In genomic region chr10:82572686-82573226, GRCh38 we compare ENCODE assay signal across 27 cellular contexts.
DNase-seq lines count a peak whose midpoint lies in the region; ATAC-seq and TF ChIP-seq lines count a peak whose summit lies in the region.
"Had no signal": no experiment of that assay in that cellular context is flagged by ENCODE, and none has a peak within 500 bp of the region (broad histone marks: within the 10 kb centered on the region; RNA-seq: fewer than 3 reads in every experiment).

No MANE protein-coding gene starts in this region.

- no peak for TF ChIP-seq CTCF in OCI-LY1 (IDR thresholded peaks at IDR 0.05; ENCODE audit: low read length)

- peaks cover 89% of the 10 kb centered on the region for H3K36me3 ChIP-seq in OCI-LY1 (ENCODE audit: insufficient read depth, low read length)
- H3K36me3 ChIP-seq: lower lobe of right lung, sigmoid colon, upper lobe of right lung had no signal

- H3K9ac ChIP-seq in OCI-LY1 (ENCODE audit: low read length) = no peak overlapping the region

- no peaks in the 10 kb centered on the region for H3K27me3 Mint-ChIP-seq in activated naive CD4-positive, alpha-beta T cell treated with anti-CD3 and anti-CD28 coated beads for 36 hours (ENCODE audit: low read depth)
- H3K27me3 Mint-ChIP-seq: activated naive CD8-positive, alpha-beta T cell treated with anti-CD3 and anti-CD28 coated beads, Interleukin-2, amount 10 ng/mL, durations not matched to agents 7 days and 5 days; CD4-positive, alpha-beta T cell; natural killer cell treated with Interleukin-12 subunit alpha and Interleukin-12 subunit beta and Interleukin-15 and Interleukin-18, amount 100 ng/mL, for 72 hours had no signal

- H3K27ac ChIP-seq in OCI-LY1 (ENCODE audit: low read depth, low read length, poor library complexity, severe bottlenecking) = peak overlapping the region; percentile 41
- H3K27ac ChIP-seq: HL-60, lower lobe of right lung, sigmoid colon, upper lobe of right lung had no signal

- no peaks in the 10 kb centered on the region for H4K20me1 ChIP-seq in OCI-LY1 (ENCODE audit: insufficient read depth, low read length)

- CTCF ChIA-PET in activated naive CD4-positive, alpha-beta T cell treated with anti-CD3 and anti-CD28 coated beads for 36 hours (lab: Charles Lee) = no interaction called here

- no peaks in the 10 kb centered on the region; the same call in 1 of the 2 replicates for H3F3A ChIP-seq in OCI-LY1 (ENCODE audit: insufficient read depth, low read length)

- DNase-seq in G401 (ENCODE audit: low spot score) (peak; percentile 37), inferior parietal cortex (ENCODE audit: extremely low spot score) (peak; percentile 20), retina (peak; percentile 52), T-helper 1 cell (no peak)
- DNase-seq in activated naive CD4-positive, alpha-beta T cell treated with anti-CD3 and anti-CD28 coated beads for 36 hours = no peak
- DNase-seq: activated effector memory CD4-positive, alpha-beta T cell treated with Interleukin-2 at 50 U/mL for 16 hours; activated naive CD8-positive, alpha-beta T cell treated with anti-CD3 and anti-CD28 coated beads, Interleukin-2, amount 10 ng/mL, durations not matched to agents 7 days and 5 days; activated T-cell treated with anti-CD3 and anti-CD28 coated beads for 4 hours; CD4-positive, alpha-beta T cell; central memory CD4-positive, alpha-beta T cell; dermis blood vessel endothelial cell; Karpas-422; lower lobe of right lung; mucosa of descending colon; MV-4-11; sigmoid colon; stimulated activated CD4-positive, alpha-beta T cell treated with anti-CD3 and anti-CD28 coated beads, Interleukin-4, amount 100 ng/mL, for 24 hours; substantia nigra; T-helper 2 cell; upper lobe of right lung had no signal

- peaks cover 89% of the 10 kb centered on the region for H3K4me1 ChIP-seq in OCI-LY1 (ENCODE audit: insufficient read depth, low read length, severe bottlenecking)
- H3K4me1 ChIP-seq: lower lobe of right lung, sigmoid colon, upper lobe of right lung had no signal

- no peaks in the 10 kb centered on the region for H3K4me1 Mint-ChIP-seq in activated naive CD4-positive, alpha-beta T cell treated with anti-CD3 and anti-CD28 coated beads for 36 hours (ENCODE audit: low read depth)
- H3K4me1 Mint-ChIP-seq: activated naive CD8-positive, alpha-beta T cell treated with anti-CD3 and anti-CD28 coated beads, Interleukin-2, amount 10 ng/mL, durations not matched to agents 7 days and 5 days; stimulated activated effector memory CD8-positive, alpha-beta T cell treated with anti-CD3 and anti-CD28 coated beads, Interleukin-12 subunit alpha, Interleukin-12 subunit beta, amount 100 ng/mL, for 72 hours had no signal

- ATAC-seq in HG03045 (IDR thresholded peaks at IDR 0.05; ENCODE audit: unreplicated experiment) = no peak
- ATAC-seq: HepG2; lower lobe of right lung; mucosa of descending colon; natural killer cell treated with Interleukin-12 subunit alpha and Interleukin-12 subunit beta and Interleukin-15 and Interleukin-18, amount 100 ng/mL, for 72 hours; SK-N-SH treated with all-trans-retinoic acid at 6 μM for 48 hours; stimulated activated effector memory CD8-positive, alpha-beta T cell treated with anti-CD3 and anti-CD28 coated beads, Interleukin-12 subunit alpha, Interleukin-12 subunit beta, amount 100 ng/mL, for 72 hours; upper lobe of right lung had no signal

- H3K4me2 ChIP-seq in OCI-LY1 (ENCODE audit: low read length) = no peak overlapping the region

- H3K79me2 ChIP-seq in OCI-LY1 (ENCODE audit: insufficient read depth, low read length) = peaks cover 92% of the 10 kb centered on the region

- intact Hi-C loops in activated naive CD4-positive, alpha-beta T cell treated with anti-CD3 and anti-CD28 coated beads for 36 hours (cut with micrococcal nuclease) = no loop called here

- H3K27me3 ChIP-seq in OCI-LY1 (ENCODE audit: insufficient read depth, low read length) = no peaks in the 10 kb centered on the region
- H3K27me3 ChIP-seq: sigmoid colon, upper lobe of right lung had no signal

- H3K9me3 Mint-ChIP-seq in activated naive CD4-positive, alpha-beta T cell treated with anti-CD3 and anti-CD28 coated beads for 36 hours = peaks cover 4% of the 10 kb centered on the region
- H3K9me3 Mint-ChIP-seq: activated naive CD8-positive, alpha-beta T cell treated with anti-CD3 and anti-CD28 coated beads, Interleukin-2, amount 10 ng/mL, durations not matched to agents 7 days and 5 days had no signal

- no peaks in the 10 kb centered on the region for H3K36me3 Mint-ChIP-seq in activated naive CD4-positive, alpha-beta T cell treated with anti-CD3 and anti-CD28 coated beads for 36 hours (ENCODE audit: low read depth)
- H3K36me3 Mint-ChIP-seq: activated naive CD8-positive, alpha-beta T cell treated with anti-CD3 and anti-CD28 coated beads, Interleukin-2, amount 10 ng/mL, durations not matched to agents 7 days and 5 days; natural killer cell treated with Interleukin-12 subunit alpha and Interleukin-12 subunit beta and Interleukin-15 and Interleukin-18, amount 100 ng/mL, for 72 hours; stimulated activated effector memory CD8-positive, alpha-beta T cell treated with anti-CD3 and anti-CD28 coated beads, Interleukin-12 subunit alpha, Interleukin-12 subunit beta, amount 100 ng/mL, for 72 hours had no signal

- H3K9me2 ChIP-seq in OCI-LY1 (ENCODE audit: low read depth, low read length) = no peaks in the 10 kb centered on the region

- in situ Hi-C loops in G401 (cut with HindIII; ENCODE audit: low sequenced_read_pairs) = no loop called here

- H3K27ac Mint-ChIP-seq in activated naive CD4-positive, alpha-beta T cell treated with anti-CD3 and anti-CD28 coated beads for 36 hours = no peak overlapping the region
- H3K27ac Mint-ChIP-seq: activated naive CD8-positive, alpha-beta T cell treated with anti-CD3 and anti-CD28 coated beads, Interleukin-2, amount 10 ng/mL, durations not matched to agents 7 days and 5 days; CD4-positive, alpha-beta T cell; natural killer cell treated with Interleukin-12 subunit alpha and Interleukin-12 subunit beta and Interleukin-15 and Interleukin-18, amount 100 ng/mL, for 72 hours; stimulated activated effector memory CD8-positive, alpha-beta T cell treated with anti-CD3 and anti-CD28 coated beads, Interleukin-12 subunit alpha, Interleukin-12 subunit beta, amount 100 ng/mL, for 72 hours had no signal

- no peak overlapping the region for H3K4me3 ChIP-seq in OCI-LY1 (ENCODE audit: low read depth, low read length, poor library complexity, severe bottlenecking)
- H3K4me3 ChIP-seq: lower lobe of right lung, mucosa of descending colon, sigmoid colon, upper lobe of right lung had no signal

- no peak overlapping the region for H2AFZ ChIP-seq in OCI-LY1 (ENCODE audit: low read length)

- H3K4me3 Mint-ChIP-seq in activated naive CD4-positive, alpha-beta T cell treated with anti-CD3 and anti-CD28 coated beads for 36 hours = no peak overlapping the region
- H3K4me3 Mint-ChIP-seq: activated naive CD8-positive, alpha-beta T cell treated with anti-CD3 and anti-CD28 coated beads, Interleukin-2, amount 10 ng/mL, durations not matched to agents 7 days and 5 days; CD4-positive, alpha-beta T cell; natural killer cell treated with Interleukin-12 subunit alpha and Interleukin-12 subunit beta and Interleukin-15 and Interleukin-18, amount 100 ng/mL, for 72 hours; stimulated activated effector memory CD8-positive, alpha-beta T cell treated with anti-CD3 and anti-CD28 coated beads, Interleukin-12 subunit alpha, Interleukin-12 subunit beta, amount 100 ng/mL, for 72 hours had no signal

- no peaks in the 10 kb centered on the region for H3K9me3 ChIP-seq in OCI-LY1 (ENCODE audit: low read length)
- H3K9me3 ChIP-seq: lower lobe of right lung, mucosa of descending colon, sigmoid colon, upper lobe of right lung had no signal

Comparison
In these comparisons a context has a peak if more than half of its experiments do, and no peak if none do; other contexts are left out.
1. DNase-seq: peak in G401 (single experiment), inferior parietal cortex (single experiment) and retina (single experiment); none in T-helper 1 cell (0 of 5) and activated naive CD4-positive, alpha-beta T cell treated with anti-CD3 and anti-CD28 coated beads for 36 hours (single experiment).